Comparison of ENCODE assay signal across 8 cellular contexts in the genomic region with DNA sequence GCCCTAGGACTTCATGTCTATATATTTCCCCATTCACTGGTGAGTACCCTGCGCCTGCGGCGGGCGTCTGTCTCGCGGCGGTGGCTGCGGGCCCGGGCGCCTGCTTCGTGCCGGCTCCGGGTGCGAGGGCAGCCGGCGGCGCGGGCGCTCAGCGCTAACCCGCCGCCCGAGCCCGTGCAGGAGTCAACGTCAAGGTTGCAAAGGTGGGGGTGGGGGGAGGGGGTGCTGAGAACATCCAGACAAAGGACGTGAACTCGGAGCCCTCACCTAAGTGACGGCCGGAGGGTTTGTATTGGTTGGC. TPM values are rescaled to one million over a fixed set of nuclear protein-coding genes. Genes with fewer than 3 reads are reported as not detected.
DNase-seq lines count a peak whose midpoint lies in the region; ATAC-seq, FAIRE-seq and TF ChIP-seq lines count a peak whose summit lies in the region.

No MANE protein-coding gene starts in this region.

- peak overlapping the region; percentile 71 for H3K18ac ChIP-seq in mesendoderm (ENCODE audit: low read length)

- CTCF ChIA-PET in activated CD4-positive, alpha-beta T cell treated with anti-CD3 and anti-CD28 coated beads for 36 hours (lab: Charles Lee): interaction anchor here (0.9 to 1.2 kb wide), 3 partner anchors 11 to 83 kb away, joined by 3 read pairs; no protein-coding TSS in a partner anchor

- H3K27me3 ChIP-seq in bronchial epithelial cell (ENCODE audit: control insufficient read depth, insufficient read depth, low read length) (no peaks in the 10 kb centered on the region), mesendoderm (ENCODE audit: insufficient read depth, low read length, poor library complexity) (no peaks in the 10 kb centered on the region), uterus (no peaks in the 10 kb centered on the region)

- H3K4me3 Mint-ChIP-seq in activated CD4-positive, alpha-beta T cell treated with anti-CD3 and anti-CD28 coated beads for 36 hours: peak overlapping the region; percentile 76

- H3K36me3 Mint-ChIP-seq in activated CD4-positive, alpha-beta T cell treated with anti-CD3 and anti-CD28 coated beads for 36 hours (ENCODE audit: low read depth): peaks cover 33% of the 10 kb centered on the region

- no peak overlapping the region for H4K8ac ChIP-seq in mesendoderm (ENCODE audit: low read depth, low read length)

- DNase-seq in activated CD4-positive, alpha-beta T cell treated with anti-CD3 and anti-CD28 coated beads for 36 hours: peak; percentile 79
- no peak for DNase-seq in activated CD4-positive, alpha-beta T cell treated with anti-CD3 and anti-CD28 coated beads for 1 hour
- peak; percentile 25 for DNase-seq in NCI-H774 (lab: John Stamatoyannopoulos, UW)
- no peak for DNase-seq in bronchial epithelial cell (ENCODE audit: low read depth)
- peak; percentile 87 for DNase-seq in mesendoderm
- no peak for DNase-seq in uterus
- no peak for DNase-seq in dermis blood vessel endothelial cell

- no peak for FAIRE-seq in bronchial epithelial cell (lab: Jason Lieb, UNC)

- peaks cover 40% of the 10 kb centered on the region for H3K79me2 ChIP-seq in mesendoderm (ENCODE audit: control insufficient read depth, insufficient read depth, low read length)

- intact Hi-C loops in activated CD4-positive, alpha-beta T cell treated with anti-CD3 and anti-CD28 coated beads for 36 hours (cut with DNase I, micrococcal nuclease): loop anchor here (1.0 to 10.0 kb wide), 7 partner anchors 35 to 1487 kb away; no protein-coding TSS in a partner anchor
- intact Hi-C loops in uterus (cut with DNase I; ENCODE audit: low total_unique reads): no loop called here

- H3K4me2 ChIP-seq in mesendoderm (ENCODE audit: low read length): peak overlapping the region; percentile 72

- H3K27ac Mint-ChIP-seq in activated CD4-positive, alpha-beta T cell treated with anti-CD3 and anti-CD28 coated beads for 36 hours: peak overlapping the region; percentile 93

- H2BK15ac ChIP-seq in mesendoderm (replicated peaks; ENCODE audit: low read depth): no peak overlapping the region

- no peak overlapping the region for H2AK5ac ChIP-seq in mesendoderm (ENCODE audit: low read length)

- peak overlapping the region; percentile 72 for H2BK5ac ChIP-seq in mesendoderm (ENCODE audit: low read length)

- peak overlapping the region; percentile 99 for H3K56ac ChIP-seq in mesendoderm (ENCODE audit: low read length)

- WGBS in mesendoderm (ENCODE audit: extremely low coverage, insufficient coverage, low lambda C conversion rate): no CpG with 5 or more reads among the region's 29 CpGs

- H3K4me3 ChIP-seq in bronchial epithelial cell (ENCODE audit: low read depth, low read length) (peak overlapping the region; percentile 48), mesendoderm (ENCODE audit: low read length) (peak overlapping the region; percentile 92), uterus (peak overlapping the region; percentile 68 to 87)

- peak; percentile 31 for ATAC-seq in activated CD4-positive, alpha-beta T cell treated with anti-CD3 and anti-CD28 coated beads for 36 hours
- ATAC-seq in HG02870 (IDR thresholded peaks at IDR 0.05; ENCODE audit: unreplicated experiment): no peak

- H3K4me1 Mint-ChIP-seq in activated CD4-positive, alpha-beta T cell treated with anti-CD3 and anti-CD28 coated beads for 36 hours: peaks cover 65% of the 10 kb centered on the region

- H3K4me1 ChIP-seq in mesendoderm (ENCODE audit: control insufficient read depth, low read depth, low read length) (peaks cover 12% of the 10 kb centered on the region), uterus (peaks cover 5 to 6% of the 10 kb centered on the region in 2 donors)

- no peaks in the 10 kb centered on the region for H3K9me3 ChIP-seq in uterus

- peak overlapping the region; percentile 95 for H3K9ac ChIP-seq in mesendoderm (ENCODE audit: low read length)

- no peak for TF ChIP-seq POLR2A in uterus (IDR thresholded peaks at IDR 0.05)

- H2BK120ac ChIP-seq in mesendoderm (ENCODE audit: low read depth, low read length): peak overlapping the region; percentile 8

- H3K36me3 ChIP-seq in bronchial epithelial cell (ENCODE audit: control insufficient read depth, insufficient read depth, low read length) (no peaks in the 10 kb centered on the region), mesendoderm (ENCODE audit: control insufficient read depth, insufficient read depth, low read length) (peaks cover 10% of the 10 kb centered on the region), uterus (no peaks in the 10 kb centered on the region)

- H3K23ac ChIP-seq in mesendoderm (ENCODE audit: low read length): peak overlapping the region; percentile 37

- H3K27ac ChIP-seq in mesendoderm (ENCODE audit: low read depth, low read length) (peak overlapping the region; percentile 36), uterus (peak overlapping the region; percentile 85 to 99)

- no peak overlapping the region for H4K5ac ChIP-seq in mesendoderm (ENCODE audit: low read length)

- peaks cover 10% of the 10 kb centered on the region for H3K27me3 Mint-ChIP-seq in activated CD4-positive, alpha-beta T cell treated with anti-CD3 and anti-CD28 coated beads for 36 hours

- TF ChIP-seq CTCF in bronchial epithelial cell (IDR thresholded peaks at IDR 0.05; ENCODE audit: insufficient read depth, low read length, severe bottlenecking) (no peak), uterus (IDR thresholded peaks at IDR 0.05) (no peak)

- H3K9me3 Mint-ChIP-seq in activated CD4-positive, alpha-beta T cell treated with anti-CD3 and anti-CD28 coated beads for 36 hours (ENCODE audit: low read depth): peaks cover 3% of the 10 kb centered on the region

- H3K79me1 ChIP-seq in mesendoderm (ENCODE audit: low read length): peaks cover 33% of the 10 kb centered on the region

- POLR2A ChIA-PET in activated CD4-positive, alpha-beta T cell treated with anti-CD3 and anti-CD28 coated beads for 36 hours (lab: Charles Lee): interaction anchor here (0.6 to 4.2 kb wide), 23 partner anchors 11 to 215 kb away, joined by 3 to 43 read pairs (median 5); a partner anchor contains a TSS

- H3K4ac ChIP-seq in mesendoderm (ENCODE audit: low read depth, low read length): peak overlapping the region; percentile 50

RNA-seq across cellular contexts. Expression of a gene that starts 0.3 kb away (rescaled TPM):
- total RNA-seq in activated CD4-positive, alpha-beta T cell treated with anti-CD3 and anti-CD28 coated beads for 36 hours: 100 to 1,000 TPM in 1 of 2 experiments, 10 to 100 TPM in 1; 89.6 to 108 TPM
- total RNA-seq in bronchial epithelial cell (6.9 and 18.7 TPM in 2 replicates), uterus (10 to 100 TPM; 30.7 to 94.3 (median 64.5) TPM), dermis blood vessel endothelial cell (25.1 and 49.9 TPM in 2 replicates)
- polyA plus RNA-seq in mesendoderm (2013, experiment 1 of 2): 34.2 TPM
- 31.9 TPM for polyA plus RNA-seq in mesendoderm (2013, experiment 2 of 2)

Comparison
In these comparisons a context has a peak if more than half of its experiments do, and no peak if none do; other contexts are left out.
1. DNase-seq: peak in activated CD4-positive, alpha-beta T cell treated with anti-CD3 and anti-CD28 coated beads for 36 hours (single experiment), NCI-H774 (single experiment) and mesendoderm (single experiment); none in activated CD4-positive, alpha-beta T cell treated with anti-CD3 and anti-CD28 coated beads for 1 hour (single experiment), bronchial epithelial cell (single experiment), uterus (0 of 2) and dermis blood vessel endothelial cell (single experiment).
2. Peak in every context shown above with its lines, with median percentiles within 50 percentile points of each other: H3K4me3 ChIP-seq.